6 cellular contexts compared by ENCODE assay signal in genomic region chr5:5405441-5405840, GRCh38.
"Had no signal": no experiment of that assay in that cellular context is flagged by ENCODE, and none has a peak within 500 bp of the region (broad histone marks: within the 10 kb centered on the region; RNA-seq: fewer than 3 reads in every experiment).

No MANE protein-coding gene starts in this region.

- FAIRE-seq: HTR-8/SVneo had no signal

- H3K9ac ChIP-seq: KMS-11 had no signal

- H3K27ac ChIP-seq: HL-60, KMS-11 had no signal

- H3K4me2 ChIP-seq: KMS-11 had no signal

- DNase-seq: IMR-90, KBM-7, KG1 had no signal
